In genomic region chr14:74936151-74936550, GRCh38 we compare ENCODE assay signal across 19 cellular contexts. TPM values are rescaled to one million over a fixed set of nuclear protein-coding genes. Genes with fewer than 3 reads are reported as not detected.
DNase-seq lines count a peak whose midpoint lies in the region; FAIRE-seq and TF ChIP-seq lines count a peak whose summit lies in the region.
"Had no signal": no experiment of that assay in that cellular context is flagged by ENCODE, and none has a peak within 500 bp of the region (broad histone marks: within the 10 kb centered on the region; RNA-seq: fewer than 3 reads in every experiment).

No MANE protein-coding gene starts in this region.

- H3K9ac ChIP-seq in kidney (ENCODE audit: low read length in 2 of 2) = no peak overlapping the region

- TF ChIP-seq CTCF in CD14-positive monocyte (IDR thresholded peaks at IDR 0.05) = no peak
- TF ChIP-seq CTCF in kidney (IDR thresholded peaks at IDR 0.05; ENCODE audit: borderline replicate concordance, extremely low read depth, insufficient read depth) = no peak

- H3K4me1 ChIP-seq in kidney (ENCODE audit: control insufficient read depth in 1 of 2, insufficient read depth in 1 of 2, low read depth in 1 of 2, low read length in 2 of 2) = peaks cover 0 to 7% of the 10 kb centered on the region in 2 donors
- H3K4me1 ChIP-seq: HAP-1 had no signal

- peaks cover 0 to 5% (median 1%) of the 10 kb centered on the region in 7 donors for H3K9me3 Mint-ChIP-seq in CD14-positive monocyte
- H3K9me3 Mint-ChIP-seq: GM23338, HFFc6 had no signal

- H3K27ac Mint-ChIP-seq in CD14-positive monocyte = peak overlapping the region in 1 of 7 donors; percentile 36
- H3K27ac Mint-ChIP-seq: GM23338, HFFc6 had no signal

- no peak overlapping the region for H3K27ac ChIP-seq in kidney (ENCODE audit: low read depth in 2 of 2, low read length in 2 of 2)

- no peaks in the 10 kb centered on the region for H3K36me3 Mint-ChIP-seq in CD14-positive monocyte
- H3K36me3 Mint-ChIP-seq: CD4-positive, alpha-beta memory T cell had no signal

- peaks cover 43% of the 10 kb centered on the region for H3K4me1 Mint-ChIP-seq in CD14-positive monocyte
- H3K4me1 Mint-ChIP-seq: GM23338 had no signal

- H3K36me3 ChIP-seq in kidney (ENCODE audit: control insufficient read depth in 1 of 2, insufficient read depth in 2 of 2, low read length in 2 of 2) = no peaks in the 10 kb centered on the region
- H3K36me3 ChIP-seq: HAP-1 had no signal

- H3K27me3 Mint-ChIP-seq in CD14-positive monocyte (ENCODE audit: low read depth in 3 of 3) = peaks cover 4 to 9% (median 5%) of the 10 kb centered on the region in 3 donors

- no peak overlapping the region for H3K4me3 Mint-ChIP-seq in CD14-positive monocyte
- H3K4me3 Mint-ChIP-seq: CD4-positive, alpha-beta memory T cell; GM23338; HFFc6 had no signal

- no peak overlapping the region for H3K4me3 ChIP-seq in kidney (ENCODE audit: low read length in 2 of 2)
- H3K4me3 ChIP-seq: GM23338, HAP-1 had no signal

- peak; percentile 30 for DNase-seq in CD14-positive monocyte (ENCODE audit: low spot score)
- peak; percentile 40 for DNase-seq in kidney
- DNase-seq in posterior vena cava (ENCODE audit: low spot score) = peak; percentile 38
- no peak for DNase-seq in activated naive CD4-positive, alpha-beta T cell treated with Interleukin-2 at 50 U/mL for 16 hours
- DNase-seq in activated CD4-positive, alpha-beta T cell treated with anti-CD3 and anti-CD28 coated beads, Interleukin-2, amount 50 U/mL, for 4 hours = no peak
- DNase-seq in NCI-H1930 (lab: John Stamatoyannopoulos, UW) = no peak
- DNase-seq: Calu3; CD4-positive, alpha-beta memory T cell; COR-L47; DMS53; DMS79 treated with DMSO at 0.1 percent for 48 hours; GF-D8; HFFc6 had no signal

- H3K9me3 ChIP-seq in kidney (ENCODE audit: control insufficient read depth in 1 of 2, low read length in 2 of 2) = no peaks in the 10 kb centered on the region
- H3K9me3 ChIP-seq: HAP-1 had no signal

- intact Hi-C loops in CD14-positive monocyte (cut with micrococcal nuclease) (no loop called here), kidney (cut with DNase I) (no loop called here), posterior vena cava (cut with DNase I) (no loop called here)

- FAIRE-seq in kidney (lab: Jason Lieb, UNC) = no peak
- FAIRE-seq: GM12891, GM18507, H54 had no signal

RNA-seq across cellular contexts. Expression of gene RPS6KL1, which starts 13.1 kb away (rescaled TPM):
- polyA plus RNA-seq in CD14-positive monocyte (not detected), kidney (ENCODE audit: insufficient read depth, low read depth, low replicate concordance) (3.7 TPM)
- total RNA-seq in kidney (7.9 TPM), posterior vena cava (10 to 100 TPM in 1 of 2 donors, 1 to 10 TPM in 1; 9.6 to 17.0 TPM)
- total RNA-seq: A172 had no signal

RNA-seq across cellular contexts. Expression of gene PGF, which starts 19.2 kb away (rescaled TPM):
- polyA plus RNA-seq in CD14-positive monocyte = not detected
- 9.3 TPM for total RNA-seq in kidney
- polyA plus RNA-seq in kidney (ENCODE audit: insufficient read depth, low read depth, low replicate concordance) = 12.1 TPM
- 10 to 100 TPM in 1 of 2 donors, 1 to 10 TPM in 1; 7.7 to 11.2 TPM for total RNA-seq in posterior vena cava
- total RNA-seq: CD4-positive, alpha-beta memory T cell had no signal

RNA-seq across cellular contexts. Expression of gene DLST, which starts 54.4 kb away (rescaled TPM):
- 1 to 10 TPM; 6.7 to 7.3 TPM for polyA plus RNA-seq in CD14-positive monocyte
- total RNA-seq in kidney = 98.6 TPM
- polyA plus RNA-seq in kidney (ENCODE audit: insufficient read depth, low read depth, low replicate concordance) = 112 TPM
- total RNA-seq in posterior vena cava = 10 to 100 TPM; 70.4 to 85.0 TPM

Comparison
In these comparisons a context has a peak if more than half of its experiments do, and no peak if none do; other contexts are left out.
1. DNase-seq: peak in CD14-positive monocyte (single experiment), kidney (single experiment) and posterior vena cava (single experiment); none in activated naive CD4-positive, alpha-beta T cell treated with Interleukin-2 at 50 U/mL for 16 hours (single experiment), activated CD4-positive, alpha-beta T cell treated with anti-CD3 and anti-CD28 coated beads, Interleukin-2, amount 50 U/mL, for 4 hours (0 of 2) and NCI-H1930 (0 of 2).